ENCODE assay signal across 1 cellular context in genomic region chr6:144364208-144364718, GRCh38.
TF ChIP-seq lines count a peak whose summit lies in the region.

No MANE protein-coding gene starts in this region.

TF ChIP-seq in GM12878, 131 proteins besides CTCF, POLR2A, EP300 and RAD21 (continued from another document):
- TF ChIP-seq ZBTB40 (IDR thresholded peaks at IDR 0.05; ENCODE audit: borderline replicate concordance) (no peak), SRF (IDR thresholded peaks at IDR 0.05; ENCODE audit: low read depth in 2 of 2, low read length in 2 of 2) (no peak), NBN (IDR thresholded peaks at IDR 0.05) (no peak), RELB (IDR thresholded peaks at IDR 0.05; ENCODE audit: low read depth) (no peak)
